In genomic region chr6:157614026-157614484, GRCh38 we compare ENCODE assay signal across 10 cellular contexts.
A peak's percentile ranks its signal among the peaks of the same experiment; 100 is the strongest.
DNase-seq lines count a peak whose midpoint lies in the region; ATAC-seq and TF ChIP-seq lines count a peak whose summit lies in the region.
"Had no signal": no experiment of that assay in that cellular context is flagged by ENCODE, and none has a peak within 500 bp of the region (broad histone marks: within the 10 kb centered on the region; RNA-seq: fewer than 3 reads in every experiment).

No MANE protein-coding gene starts in this region.

- peak; percentile 16 for TF ChIP-seq CTCF in endodermal cell (conservative IDR thresholded peaks at IDR 0.05)

- H3K36me3 ChIP-seq in endodermal cell (ENCODE audit: control insufficient read depth, insufficient read depth, low read length) (no peaks in the 10 kb centered on the region), subcutaneous abdominal adipose tissue (ENCODE audit: control insufficient read depth in 5 of 5, insufficient read depth in 5 of 5, low read length in 5 of 5) (no peaks in the 10 kb centered on the region)
- H3K36me3 ChIP-seq: SJSA1 had no signal

- no peaks in the 10 kb centered on the region for H3K9me3 ChIP-seq in endodermal cell (ENCODE audit: control insufficient read depth, low read length)
- H3K9me3 ChIP-seq in subcutaneous abdominal adipose tissue (ENCODE audit: control insufficient read depth in 5 of 5, low read length in 5 of 5), result no peaks in the 10 kb centered on the region
- H3K9me3 ChIP-seq: SJSA1 had no signal

- no peaks in the 10 kb centered on the region for H3K27me3 Mint-ChIP-seq in activated T-cell treated with anti-CD3 and anti-CD28 coated beads, Interleukin-2, amount 50 U/mL, for 72 hours (ENCODE audit: low read depth)
- H3K27me3 Mint-ChIP-seq in endodermal cell (ENCODE audit: insufficient read depth), result no peaks in the 10 kb centered on the region
- H3K27me3 Mint-ChIP-seq in activated CD8-positive, alpha-beta T cell treated with anti-CD3 and anti-CD28 coated beads, Interleukin-2, amount 10 ng/mL, durations not matched to agents 7 days and 5 days (ENCODE audit: low read depth), result no peaks in the 10 kb centered on the region

- H3K27me3 ChIP-seq in endodermal cell (ENCODE audit: control insufficient read depth, insufficient read depth, low read length, poor library complexity, severe bottlenecking) (no peaks in the 10 kb centered on the region), subcutaneous abdominal adipose tissue (ENCODE audit: control insufficient read depth in 5 of 5, insufficient read depth in 4 of 5, low read length in 5 of 5) (no peaks in the 10 kb centered on the region)
- H3K27me3 ChIP-seq: SJSA1 had no signal

- H3K27ac ChIP-seq in endodermal cell (ENCODE audit: low read depth, low read length), result no peak overlapping the region
- peak overlapping the region; percentile 50 for H3K27ac ChIP-seq in subcutaneous abdominal adipose tissue (ENCODE audit: low read depth, low read length)

- peak; percentile 67 to 90 for ATAC-seq in activated T-cell treated with anti-CD3 and anti-CD28 coated beads, Interleukin-2, amount 50 U/mL, for 72 hours (replicated peaks in 1 of 2)
- no peak for ATAC-seq in activated CD8-positive, alpha-beta T cell treated with anti-CD3 and anti-CD28 coated beads, Interleukin-2, amount 10 ng/mL, durations not matched to agents 7 days and 5 days
- ATAC-seq: activated T-cell treated with anti-CD3 and anti-CD28 coated beads, Interleukin-2, amount 50 U/mL, for 4 hours had no signal

- no peaks in the 10 kb centered on the region for H3K9me3 Mint-ChIP-seq in activated T-cell treated with anti-CD3 and anti-CD28 coated beads, Interleukin-2, amount 50 U/mL, for 72 hours
- H3K9me3 Mint-ChIP-seq in endodermal cell, result no peaks in the 10 kb centered on the region
- no peaks in the 10 kb centered on the region for H3K9me3 Mint-ChIP-seq in activated CD8-positive, alpha-beta T cell treated with anti-CD3 and anti-CD28 coated beads, Interleukin-2, amount 10 ng/mL, durations not matched to agents 7 days and 5 days (ENCODE audit: insufficient read depth)
- H3K9me3 Mint-ChIP-seq: activated T-cell treated with anti-CD3 and anti-CD28 coated beads, Interleukin-2, amount 50 U/mL, for 4 hours had no signal

- H3K4me3 ChIP-seq in endodermal cell (ENCODE audit: low read length) (no peak overlapping the region), subcutaneous abdominal adipose tissue (ENCODE audit: low read depth in 1 of 5, low read length in 5 of 5) (no peak overlapping the region)

- DNase-seq in activated T-cell treated with anti-CD3 and anti-CD28 coated beads, Interleukin-2, amount 50 U/mL, for 72 hours, result no peak
- DNase-seq in activated T-cell treated with anti-CD3 and anti-CD28 coated beads for 4 hours (no peak), LHCN-M2 (ENCODE audit: low read depth) (peak; percentile 66), endodermal cell (no peak), SHP77 (lab: John Stamatoyannopoulos, UW) (no peak), foreskin melanocyte (no peak)
- DNase-seq in activated CD8-positive, alpha-beta T cell treated with anti-CD3 and anti-CD28 coated beads, Interleukin-2, amount 10 ng/mL, durations not matched to agents 7 days and 5 days, result no peak
- DNase-seq: activated T-cell treated with anti-CD3 and anti-CD28 coated beads, Interleukin-2, amount 50 U/mL, for 4 hours had no signal

- POLR2A ChIA-PET in activated CD8-positive, alpha-beta T cell treated with anti-CD3 and anti-CD28 coated beads, Interleukin-2, amount 10 ng/mL, durations not matched to agents 7 days and 5 days (lab: Charles Lee), result no interaction called here

- no peaks in the 10 kb centered on the region for H3K4me1 ChIP-seq in endodermal cell (ENCODE audit: control insufficient read depth, insufficient read depth, low read length)
- H3K4me1 ChIP-seq in subcutaneous abdominal adipose tissue (ENCODE audit: control insufficient read depth in 5 of 5, insufficient read depth in 5 of 5, low read length in 5 of 5), result peaks cover 1 to 22% (median 16%) of the 10 kb centered on the region in 5 donors

- no peaks in the 10 kb centered on the region for H3K36me3 Mint-ChIP-seq in activated T-cell treated with anti-CD3 and anti-CD28 coated beads, Interleukin-2, amount 50 U/mL, for 72 hours (ENCODE audit: insufficient read depth in 2 of 2)
- no peaks in the 10 kb centered on the region for H3K36me3 Mint-ChIP-seq in endodermal cell (ENCODE audit: low read depth)
- no peaks in the 10 kb centered on the region for H3K36me3 Mint-ChIP-seq in activated CD8-positive, alpha-beta T cell treated with anti-CD3 and anti-CD28 coated beads, Interleukin-2, amount 10 ng/mL, durations not matched to agents 7 days and 5 days (ENCODE audit: low read depth)

- H3K4me1 Mint-ChIP-seq in activated T-cell treated with anti-CD3 and anti-CD28 coated beads, Interleukin-2, amount 50 U/mL, for 72 hours (ENCODE audit: low read depth), result peaks cover 16% of the 10 kb centered on the region
- H3K4me1 Mint-ChIP-seq in endodermal cell, result no peaks in the 10 kb centered on the region
- H3K4me1 Mint-ChIP-seq in activated CD8-positive, alpha-beta T cell treated with anti-CD3 and anti-CD28 coated beads, Interleukin-2, amount 10 ng/mL, durations not matched to agents 7 days and 5 days (ENCODE audit: low read depth), result no peaks in the 10 kb centered on the region

- no peak overlapping the region for H3K9ac ChIP-seq in endodermal cell (ENCODE audit: extremely low read depth, low read length, poor library complexity, severe bottlenecking)
- H3K9ac ChIP-seq in subcutaneous abdominal adipose tissue (ENCODE audit: low read length in 5 of 5), result peak overlapping the region in 1 of 5 donors; percentile 31

- CTCF ChIA-PET in activated CD8-positive, alpha-beta T cell treated with anti-CD3 and anti-CD28 coated beads, Interleukin-2, amount 10 ng/mL, durations not matched to agents 7 days and 5 days (lab: Charles Lee), result interaction anchor here (1.3 to 3.0 kb wide), 3 partner anchors 53 to 299 kb away, joined by 3 to 19 read pairs (median 13); no protein-coding TSS in a partner anchor

- no peak overlapping the region for H3K4me3 Mint-ChIP-seq in activated T-cell treated with anti-CD3 and anti-CD28 coated beads, Interleukin-2, amount 50 U/mL, for 72 hours
- H3K4me3 Mint-ChIP-seq in endodermal cell, result no peak overlapping the region
- no peak overlapping the region for H3K4me3 Mint-ChIP-seq in activated CD8-positive, alpha-beta T cell treated with anti-CD3 and anti-CD28 coated beads, Interleukin-2, amount 10 ng/mL, durations not matched to agents 7 days and 5 days
- H3K4me3 Mint-ChIP-seq: activated T-cell treated with anti-CD3 and anti-CD28 coated beads, Interleukin-2, amount 50 U/mL, for 4 hours had no signal

- 92% methylated on average over 4 of the region's 4 CpGs; no CpG with 5 or more reads in 1 of the 2 experiments for WGBS in endodermal cell (ENCODE audit: insufficient coverage in 1 of 2, insufficient read length in 1 of 2), 2 experiments

- H3K27ac Mint-ChIP-seq in activated T-cell treated with anti-CD3 and anti-CD28 coated beads, Interleukin-2, amount 50 U/mL, for 72 hours, result no peak overlapping the region
- no peak overlapping the region for H3K27ac Mint-ChIP-seq in endodermal cell
- H3K27ac Mint-ChIP-seq in activated CD8-positive, alpha-beta T cell treated with anti-CD3 and anti-CD28 coated beads, Interleukin-2, amount 10 ng/mL, durations not matched to agents 7 days and 5 days, result no peak overlapping the region
